In the genomic region with DNA sequence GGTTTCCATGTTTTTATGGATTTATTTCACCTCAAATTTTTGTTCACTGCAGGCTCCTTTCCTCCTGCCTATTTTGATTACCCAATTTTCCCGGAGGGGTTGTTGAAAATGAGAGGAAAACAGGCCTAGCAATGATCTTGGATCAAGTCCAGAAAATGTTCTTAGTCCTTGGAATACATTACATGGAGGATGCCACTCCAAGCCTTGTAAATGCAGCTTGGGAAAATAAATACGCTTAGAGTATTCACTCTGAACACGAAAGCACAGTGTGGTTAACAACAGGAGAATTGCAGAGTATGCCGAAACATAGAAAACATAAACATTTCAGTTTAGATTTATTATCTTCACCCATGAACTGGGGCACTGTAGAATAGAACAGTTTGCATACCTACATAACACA, we compare ENCODE assay signal across 14 cellular contexts. TPM values are rescaled to one million over a fixed set of nuclear protein-coding genes. Genes with fewer than 3 reads are reported as not detected.
DNase-seq lines count a peak whose midpoint lies in the region; ATAC-seq, FAIRE-seq and TF ChIP-seq lines count a peak whose summit lies in the region.
"Had no signal": no experiment of that assay in that cellular context is flagged by ENCODE, and none has a peak within 500 bp of the region (broad histone marks: within the 10 kb centered on the region; RNA-seq: fewer than 3 reads in every experiment).

No MANE protein-coding gene starts in this region.

- no peak overlapping the region for H3K4me3 ChIP-seq in GM23338
- H3K4me3 ChIP-seq in astrocyte of the spinal cord (ENCODE audit: low read depth, low read length): no peak overlapping the region
- H3K4me3 ChIP-seq in mesenchymal stem cell (ENCODE audit: insufficient read depth in 1 of 2, low read depth in 1 of 2, low read length in 2 of 2): no peak overlapping the region
- no peak overlapping the region for H3K4me3 ChIP-seq in small intestine (ENCODE audit: low read depth in 1 of 2, low read length in 2 of 2)
- H3K4me3 ChIP-seq: GM12878, mucosa of descending colon, uterus had no signal

- no peak overlapping the region for H3K4me3 Mint-ChIP-seq in GM23338
- H3K4me3 Mint-ChIP-seq: T-helper 17 cell had no signal

- H3K18ac ChIP-seq in mesenchymal stem cell (ENCODE audit: low read depth in 1 of 2, low read length in 2 of 2): peak overlapping the region in 1 of 2 experiments; percentile 83

- no peaks in the 10 kb centered on the region for H3K27me3 Mint-ChIP-seq in GM23338 (ENCODE audit: insufficient read depth, low read depth, poor library complexity)
- H3K27me3 Mint-ChIP-seq: T-helper 17 cell had no signal

- H3K4me1 ChIP-seq in GM23338 (ENCODE audit: insufficient read depth) (no peaks in the 10 kb centered on the region), mesenchymal stem cell (ENCODE audit: control insufficient read depth, insufficient read depth, low read depth, low read length) (no peaks in the 10 kb centered on the region), foreskin keratinocyte (peaks cover 12% of the 10 kb centered on the region), small intestine (ENCODE audit: control insufficient read depth in 2 of 2, insufficient read depth in 1 of 2, low read depth in 1 of 2, low read length in 1 of 2) (peaks cover 0 to 3% of the 10 kb centered on the region in 2 donors)
- H3K4me1 ChIP-seq: uterus had no signal

- no peak overlapping the region for H3K27ac ChIP-seq in GM23338 (ENCODE audit: low read depth)
- H3K27ac ChIP-seq in mesenchymal stem cell (ENCODE audit: low read length, poor library complexity, severe bottlenecking): no peak overlapping the region
- no peak overlapping the region for H3K27ac ChIP-seq in foreskin keratinocyte
- no peak overlapping the region for H3K27ac ChIP-seq in small intestine (ENCODE audit: low read depth in 1 of 2, low read length in 1 of 2)
- H3K27ac ChIP-seq: uterus had no signal

- H3K27me3 ChIP-seq in GM23338 (ENCODE audit: insufficient read depth) (no peaks in the 10 kb centered on the region), mesenchymal stem cell (ENCODE audit: control insufficient read depth in 1 of 2, insufficient read depth in 1 of 2, low read length in 2 of 2) (no peaks in the 10 kb centered on the region), foreskin keratinocyte (no peaks in the 10 kb centered on the region), small intestine (ENCODE audit: control insufficient read depth in 2 of 2, insufficient read depth in 2 of 2, low read length in 2 of 2) (no peaks in the 10 kb centered on the region)
- H3K27me3 ChIP-seq: uterus had no signal

- H2BK15ac ChIP-seq in mesenchymal stem cell (ENCODE audit: low read depth, poor library complexity, severe bottlenecking): no peak overlapping the region

- H3K36me3 ChIP-seq in GM23338 (ENCODE audit: insufficient read depth) (no peaks in the 10 kb centered on the region), mesenchymal stem cell (ENCODE audit: control insufficient read depth in 1 of 2, insufficient read depth in 2 of 2, low read depth in 1 of 2, low read length in 2 of 2) (no peaks in the 10 kb centered on the region), small intestine (ENCODE audit: control insufficient read depth in 2 of 2, insufficient read depth in 2 of 2, low read length in 2 of 2) (no peaks in the 10 kb centered on the region)
- H3K36me3 ChIP-seq: uterus had no signal

- in situ Hi-C loops in astrocyte of the spinal cord (cut with HindIII; ENCODE audit: low sequenced_read_pairs): no loop called here

- DNase-seq in GM23338 (ENCODE audit: low spot score): no peak
- DNase-seq in NCI-H2029 treated with DMSO at 0.1 percent for 48 hours (lab: John Stamatoyannopoulos, UW): peak; percentile 75
- peak; percentile 29 for DNase-seq in astrocyte of the spinal cord (ENCODE audit: low read depth, low spot score)
- peak; percentile 79 for DNase-seq in mesenchymal stem cell
- no peak for DNase-seq in foreskin keratinocyte
- DNase-seq in GM03348 (ENCODE audit: low spot score): no peak
- no peak for DNase-seq in small intestine
- DNase-seq: activated naive CD4-positive, alpha-beta T cell treated with anti-CD3 and anti-CD28 coated beads, Interleukin-2, amount 50 U/mL, for 16 hours; mucosa of descending colon; NCI-H82; T-helper 17 cell; uterus had no signal

- H2BK120ac ChIP-seq in mesenchymal stem cell (ENCODE audit: low read depth, low read length): no peak overlapping the region

- whole genome bisulfite sequencing in mesenchymal stem cell: 4% methylated on average over 4 of the region's 4 CpGs
- 60 to 75% (median 73%) methylated on average over 4 of the region's 4 CpGs for WGBS in small intestine, 3 donors

- no peak overlapping the region for H4K8ac ChIP-seq in mesenchymal stem cell (ENCODE audit: low read length)

- H3K79me2 ChIP-seq in GM23338 (replicated peaks; ENCODE audit: insufficient read depth): no peaks in the 10 kb centered on the region

- peaks cover 5% of the 10 kb centered on the region for H3K4me1 Mint-ChIP-seq in GM23338
- H3K4me1 Mint-ChIP-seq: T-helper 17 cell had no signal

- ATAC-seq in GM23338 (no peak), foreskin keratinocyte (no peak), GM21447 (IDR thresholded peaks at IDR 0.05; ENCODE audit: unreplicated experiment) (no peak)
- ATAC-seq: GM12878, mucosa of descending colon, T-helper 17 cell had no signal

- H3K9ac ChIP-seq in mesenchymal stem cell (ENCODE audit: low read length): no peak overlapping the region

- no peak for TF ChIP-seq CTCF in GM23338 (conservative IDR thresholded peaks at IDR 0.05; ENCODE audit: low read depth in 2 of 2)
- TF ChIP-seq CTCF in astrocyte of the spinal cord (IDR thresholded peaks at IDR 0.05; ENCODE audit: low read depth, low read length): no peak
- no peak for TF ChIP-seq CTCF in foreskin keratinocyte (conservative IDR thresholded peaks at IDR 0.05)

- no peaks in the 10 kb centered on the region for H3K9me3 ChIP-seq in mesenchymal stem cell (ENCODE audit: control insufficient read depth, low read length)
- no peaks in the 10 kb centered on the region for H3K9me3 ChIP-seq in small intestine (ENCODE audit: control insufficient read depth, low read depth)
- H3K9me3 ChIP-seq: mucosa of descending colon, uterus had no signal

- H2AK5ac ChIP-seq in mesenchymal stem cell (ENCODE audit: low read length, severe bottlenecking): no peak overlapping the region

- H3K9me3 Mint-ChIP-seq in GM23338: no peaks in the 10 kb centered on the region

- no peaks in the 10 kb centered on the region for H4K20me1 ChIP-seq in GM23338 (replicated peaks; ENCODE audit: insufficient read depth)

- H2AFZ ChIP-seq in GM23338: no peak overlapping the region
- no peak overlapping the region for H2AFZ ChIP-seq in mesenchymal stem cell (ENCODE audit: low read depth, low read length)

- peak overlapping the region; percentile 3; the same call in 1 of the 2 replicates for H3K27ac Mint-ChIP-seq in GM23338
- H3K27ac Mint-ChIP-seq: T-helper 17 cell had no signal

- FAIRE-seq in small intestine (lab: Jason Lieb, UNC): no peak
- FAIRE-seq: GM12878 had no signal

- no peak overlapping the region for H3K4ac ChIP-seq in mesenchymal stem cell (ENCODE audit: low read depth in 1 of 2, low read length in 2 of 2)

- H3K4me2 ChIP-seq in GM23338 (no peak overlapping the region), mesenchymal stem cell (ENCODE audit: low read length, poor library complexity, severe bottlenecking) (no peak overlapping the region)

- no peaks in the 10 kb centered on the region for H3F3A ChIP-seq in GM23338 (replicated peaks; ENCODE audit: low read depth)

- H3K9me2 ChIP-seq in GM23338 (ENCODE audit: insufficient read depth): no peaks in the 10 kb centered on the region

- H3K14ac ChIP-seq in mesenchymal stem cell (ENCODE audit: low read length in 2 of 2): no peak overlapping the region

- no peaks in the 10 kb centered on the region for H3K79me1 ChIP-seq in mesenchymal stem cell (replicated peaks; ENCODE audit: low read length, poor library complexity, severe bottlenecking)

- no peaks in the 10 kb centered on the region for H3K36me3 Mint-ChIP-seq in GM23338 (ENCODE audit: low read depth)

- H2BK5ac ChIP-seq in mesenchymal stem cell (ENCODE audit: low read depth, low read length, poor library complexity, severe bottlenecking): no peak overlapping the region

- no peak overlapping the region for H3K23ac ChIP-seq in mesenchymal stem cell (ENCODE audit: low read length in 2 of 2)

- no peak overlapping the region for H4K91ac ChIP-seq in mesenchymal stem cell (ENCODE audit: low read length)

- H2BK12ac ChIP-seq in mesenchymal stem cell (ENCODE audit: low read length in 2 of 2): no peak overlapping the region

TF ChIP-seq in GM23338, 12 proteins besides CTCF, POLR2A, EP300 and RAD21:
- TF ChIP-seq POLR2AphosphoS5 (IDR thresholded peaks at IDR 0.05; ENCODE audit: low read depth) (no peak), STAT1 (IDR thresholded peaks at IDR 0.05; ENCODE audit: unreplicated experiment) (no peak), ZNF331 (CRISPR knock-in tag; IDR thresholded peaks at IDR 0.05; ENCODE audit: low read depth) (no peak)

RNA-seq across cellular contexts. Expression of gene CD36, which starts 7.8 kb away (rescaled TPM):
- 1.7 and 1.8 TPM in 2 replicates for total RNA-seq in GM23338 (2014; rRNA removed; shearing (Covaris generic))
- polyA plus RNA-seq in GM23338 (2016; fragmentation: Nextera tagmentation; extraction: Ambion mirVana) (0.40 and 0.99 TPM in 2 replicates), foreskin keratinocyte (0.02 TPM in 1 of 2 replicates, not detected in the other), small intestine (10 to 100 TPM; 27.3 to 55.4 (median 44.7) TPM)
- 50.5 TPM for polyA plus RNA-seq in mesenchymal stem cell (2013, experiment 1 of 2)
- 53.0 TPM for polyA plus RNA-seq in mesenchymal stem cell (2013, experiment 2 of 2)
- 0.20 TPM in 1 of 2 replicates, not detected in the other for total RNA-seq in foreskin keratinocyte

Comparison
In these comparisons a context has a peak if more than half of its experiments do, and no peak if none do; other contexts are left out.
1. DNase-seq: peak in NCI-H2029 treated with DMSO at 0.1 percent for 48 hours (single experiment), astrocyte of the spinal cord (single experiment) and mesenchymal stem cell (single experiment); none in GM23338 (single experiment), foreskin keratinocyte (0 of 2), GM03348 (single experiment) and small intestine (single experiment).
2. RNA of gene CD36, which starts 7.8 kb away (polyA plus RNA-seq): 27.3 to 55.4 TPM in small intestine; 0.40 to 0.99 TPM in GM23338 and 0.02 TPM in foreskin keratinocyte; every median in the first group is over 10 times any median in the second.